ENCODE assay signal across 15 cellular contexts in the genomic region with DNA sequence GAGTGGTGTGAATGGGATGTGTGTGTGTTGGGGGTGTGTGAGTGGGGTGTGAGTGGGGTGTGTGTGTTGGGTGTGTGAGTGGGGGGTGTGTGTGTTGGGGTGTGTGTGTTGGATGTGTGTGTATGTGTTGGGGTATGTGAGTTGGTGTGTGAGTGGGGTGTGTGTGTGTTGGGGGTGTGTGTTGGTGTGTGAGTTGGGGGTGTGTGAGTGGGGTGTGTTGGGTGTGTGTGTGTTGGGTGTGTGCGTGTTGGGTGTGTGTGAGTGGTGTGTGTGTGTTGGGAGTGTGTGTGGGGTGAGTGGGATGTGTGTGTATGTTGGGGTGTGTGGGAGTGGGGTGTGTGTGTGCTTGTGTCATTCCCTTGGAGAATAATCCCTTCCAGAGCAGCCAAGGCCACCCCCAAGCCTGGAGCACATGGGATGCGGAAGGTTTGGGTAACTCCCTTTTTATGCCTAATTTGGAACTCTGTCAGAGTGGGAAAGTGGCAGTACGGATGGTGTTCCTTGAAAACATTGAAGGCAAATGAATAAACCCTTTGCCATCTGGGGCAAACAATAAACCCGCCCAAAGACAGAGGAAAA. TPM values are rescaled to one million over a fixed set of nuclear protein-coding genes. Genes with fewer than 3 reads are reported as not detected.
DNase-seq lines count a peak whose midpoint lies in the region; ATAC-seq and TF ChIP-seq lines count a peak whose summit lies in the region.
"Had no signal": no experiment of that assay in that cellular context is flagged by ENCODE, and none has a peak within 500 bp of the region (broad histone marks: within the 10 kb centered on the region; RNA-seq: fewer than 3 reads in every experiment).

No MANE protein-coding gene starts in this region.

- peaks cover 7 to 59% (median 21%) of the 10 kb centered on the region in 3 experiments for H3K36me3 ChIP-seq in naive thymus-derived CD4-positive, alpha-beta T cell (ENCODE audit: control insufficient read depth in 2 of 3, insufficient read depth in 3 of 3, low read length in 3 of 3)
- peaks cover 0 to 95% (median 62%) of the 10 kb centered on the region in 6 donors for H3K36me3 ChIP-seq in spleen
- H3K36me3 ChIP-seq: cardiac muscle cell had no signal

- H3K27me3 ChIP-seq in CD4-positive, alpha-beta T cell (ENCODE audit: control insufficient read depth, insufficient read depth, low read length), result no peaks in the 10 kb centered on the region
- H3K27me3 ChIP-seq in naive thymus-derived CD4-positive, alpha-beta T cell (ENCODE audit: control insufficient read depth in 2 of 2, insufficient read depth in 2 of 2, low read length in 2 of 2), result no peaks in the 10 kb centered on the region
- no peaks in the 10 kb centered on the region for H3K27me3 ChIP-seq in spleen (replicated peaks in 1 of 7)
- H3K27me3 ChIP-seq: cardiac muscle cell, dorsolateral prefrontal cortex, esophagus muscularis mucosa, left lung had no signal

- no peaks in the 10 kb centered on the region for H3K9me3 Mint-ChIP-seq in CD4-positive, alpha-beta T cell
- H3K9me3 Mint-ChIP-seq in activated T-helper 2 cell treated with anti-CD3 and anti-CD28 coated beads, Interferon-gamma antibody, Interleukin-2, Interleukin-4, amounts not matched to agents 10 μg/mL and 5 μg/mL and 100 μg/mL, durations not matched to agents 14 hours and 24 hours and 36 hours, result no peaks in the 10 kb centered on the region
- H3K9me3 Mint-ChIP-seq in naive thymus-derived CD4-positive, alpha-beta T cell, result no peaks in the 10 kb centered on the region

- peaks cover 23% of the 10 kb centered on the region for H3K4me1 Mint-ChIP-seq in CD4-positive, alpha-beta T cell (ENCODE audit: low read depth)
- H3K4me1 Mint-ChIP-seq in activated T-helper 2 cell treated with anti-CD3 and anti-CD28 coated beads, Interferon-gamma antibody, Interleukin-2, Interleukin-4, amounts not matched to agents 10 μg/mL and 5 μg/mL and 100 μg/mL, durations not matched to agents 14 hours and 24 hours and 36 hours (ENCODE audit: low read depth), result peaks cover 28% of the 10 kb centered on the region
- H3K4me1 Mint-ChIP-seq in naive thymus-derived CD4-positive, alpha-beta T cell, result peaks cover 22 to 48% (median 38%) of the 10 kb centered on the region in 7 donors

- no peak for TF ChIP-seq CTCF in CD4-positive, alpha-beta T cell (IDR thresholded peaks at IDR 0.05)
- no peak for TF ChIP-seq CTCF in spleen (IDR thresholded peaks at IDR 0.05 in 8 of 11, conservative IDR thresholded peaks at IDR 0.05 in 3 of 11)

- H3K36me3 Mint-ChIP-seq in CD4-positive, alpha-beta T cell (ENCODE audit: low read depth), result peaks cover 53% of the 10 kb centered on the region
- H3K36me3 Mint-ChIP-seq in activated T-helper 2 cell treated with anti-CD3 and anti-CD28 coated beads, Interferon-gamma antibody, Interleukin-2, Interleukin-4, amounts not matched to agents 10 μg/mL and 5 μg/mL and 100 μg/mL, durations not matched to agents 14 hours and 24 hours and 36 hours (ENCODE audit: low read depth), result peaks cover 62% of the 10 kb centered on the region
- peaks cover 0 to 32% (median 10%) of the 10 kb centered on the region in 5 donors for H3K36me3 Mint-ChIP-seq in naive thymus-derived CD4-positive, alpha-beta T cell

- ATAC-seq in CD4-positive, alpha-beta T cell (ENCODE audit: poor library complexity), result no peak
- ATAC-seq in naive thymus-derived CD4-positive, alpha-beta T cell, result no peak
- ATAC-seq: left lung had no signal

- 74 to 89% (median 85%) methylated on average over 4 of the region's 4 CpGs for WGBS in spleen, 5 donors

- H3K9me3 ChIP-seq in CD4-positive, alpha-beta T cell (ENCODE audit: control insufficient read depth, low read length), result no peaks in the 10 kb centered on the region
- H3K9me3 ChIP-seq in naive thymus-derived CD4-positive, alpha-beta T cell (ENCODE audit: control insufficient read depth in 2 of 3, low read length in 3 of 3), result no peaks in the 10 kb centered on the region
- no peaks in the 10 kb centered on the region for H3K9me3 ChIP-seq in spleen
- H3K9me3 ChIP-seq: esophagus muscularis mucosa, left lung had no signal

- in situ Hi-C loops in KBM-7 (cut with MboI; ENCODE audit: low pct_unique_long_range_greater_than_20kb, low sequenced_read_pairs), result no loop called here

- CTCF ChIA-PET in CD4-positive, alpha-beta T cell (lab: Charles Lee), result interaction anchor here (1.0 kb wide), 1 partner anchor 10 kb away, joined by 3 read pairs; no protein-coding TSS in a partner anchor
- CTCF ChIA-PET in naive thymus-derived CD4-positive, alpha-beta T cell (lab: Charles Lee), result no interaction called here

- no peak overlapping the region for H3K4me3 ChIP-seq in naive thymus-derived CD4-positive, alpha-beta T cell (ENCODE audit: low read length)
- no peak overlapping the region for H3K4me3 ChIP-seq in spleen
- H3K4me3 ChIP-seq: cardiac muscle cell, dorsolateral prefrontal cortex, esophagus muscularis mucosa, left lung had no signal

- no peak for DNase-seq in CD4-positive, alpha-beta T cell
- DNase-seq in D341Med (ENCODE audit: low spot score), result peak; percentile 48
- DNase-seq in activated T-helper 2 cell treated with anti-CD3 and anti-CD28 coated beads, Interferon-gamma antibody, Interleukin-2, Interleukin-4, amounts not matched to agents 10 μg/mL and 5 μg/mL and 100 μg/mL, durations not matched to agents 14 hours and 24 hours and 36 hours (ENCODE audit: low spot score), result no peak
- no peak for DNase-seq in naive thymus-derived CD4-positive, alpha-beta T cell
- no peak for DNase-seq in HT-29 (ENCODE audit: low spot score)
- no peak for DNase-seq in KBM-7
- no peak for DNase-seq in spleen
- DNase-seq: DMS 273 treated with DMSO at 0.1 percent for 48 hours, dorsolateral prefrontal cortex, left lung, NCI-H524 treated with DMSO at 0.1 percent for 48 hours, SHP77 treated with DMSO at 0.1 percent for 48 hours, T-helper 9 cell had no signal

- no peak overlapping the region for H3K27ac ChIP-seq in CD4-positive, alpha-beta T cell (ENCODE audit: low read depth, low read length)
- no peak overlapping the region for H3K27ac ChIP-seq in naive thymus-derived CD4-positive, alpha-beta T cell (ENCODE audit: low read depth, low read length)
- peak overlapping the region in 3 of 8 donors; percentile 23 to 60 (median 35) for H3K27ac ChIP-seq in spleen
- H3K27ac ChIP-seq: cardiac muscle cell, dorsolateral prefrontal cortex, esophagus muscularis mucosa, left lung had no signal

- no peaks in the 10 kb centered on the region for H3K27me3 Mint-ChIP-seq in CD4-positive, alpha-beta T cell
- H3K27me3 Mint-ChIP-seq in activated T-helper 2 cell treated with anti-CD3 and anti-CD28 coated beads, Interferon-gamma antibody, Interleukin-2, Interleukin-4, amounts not matched to agents 10 μg/mL and 5 μg/mL and 100 μg/mL, durations not matched to agents 14 hours and 24 hours and 36 hours (ENCODE audit: low read depth), result no peaks in the 10 kb centered on the region
- no peaks in the 10 kb centered on the region for H3K27me3 Mint-ChIP-seq in naive thymus-derived CD4-positive, alpha-beta T cell

- H3K4me3 Mint-ChIP-seq in CD4-positive, alpha-beta T cell, result no peak overlapping the region
- H3K4me3 Mint-ChIP-seq in activated T-helper 2 cell treated with anti-CD3 and anti-CD28 coated beads, Interferon-gamma antibody, Interleukin-2, Interleukin-4, amounts not matched to agents 10 μg/mL and 5 μg/mL and 100 μg/mL, durations not matched to agents 14 hours and 24 hours and 36 hours (ENCODE audit: low read depth), result no peak overlapping the region
- peak overlapping the region in 2 of 10 donors; percentile 26 to 41 for H3K4me3 Mint-ChIP-seq in naive thymus-derived CD4-positive, alpha-beta T cell

- no peak for TF ChIP-seq POLR2A in spleen (IDR thresholded peaks at IDR 0.05)

- peaks cover 22 to 36% of the 10 kb centered on the region in 2 donors for H3K4me1 ChIP-seq in naive thymus-derived CD4-positive, alpha-beta T cell (ENCODE audit: control insufficient read depth in 2 of 2, insufficient read depth in 2 of 2, low read length in 2 of 2)
- peaks cover 19 to 94% (median 66%) of the 10 kb centered on the region in 6 donors for H3K4me1 ChIP-seq in spleen

- peak overlapping the region; percentile 57 for H3K27ac Mint-ChIP-seq in CD4-positive, alpha-beta T cell
- H3K27ac Mint-ChIP-seq in activated T-helper 2 cell treated with anti-CD3 and anti-CD28 coated beads, Interferon-gamma antibody, Interleukin-2, Interleukin-4, amounts not matched to agents 10 μg/mL and 5 μg/mL and 100 μg/mL, durations not matched to agents 14 hours and 24 hours and 36 hours, result peak overlapping the region; percentile 11
- H3K27ac Mint-ChIP-seq in naive thymus-derived CD4-positive, alpha-beta T cell, result peak overlapping the region in 5 of 9 donors; percentile 2 to 66 (median 38)

- intact Hi-C loops in CD4-positive, alpha-beta T cell (cut with DNase I, micrococcal nuclease), result no loop called here
- intact Hi-C loops in activated T-helper 2 cell treated with anti-CD3 and anti-CD28 coated beads, Interferon-gamma antibody, Interleukin-2, Interleukin-4, amounts not matched to agents 10 μg/mL and 5 μg/mL and 100 μg/mL, durations not matched to agents 14 hours and 24 hours and 36 hours (cut with micrococcal nuclease), result no loop called here
- intact Hi-C loops in naive thymus-derived CD4-positive, alpha-beta T cell (cut with micrococcal nuclease), result no loop called here
- intact Hi-C loops in spleen (cut with DNase I; ENCODE audit: low total_unique reads), result no loop called here

- POLR2A ChIA-PET in CD4-positive, alpha-beta T cell (lab: Charles Lee), result interaction anchor here (1.2 to 1.7 kb wide), 2 partner anchors 13 to 16 kb away, joined by 3 read pairs; no protein-coding TSS in a partner anchor
- POLR2A ChIA-PET in naive thymus-derived CD4-positive, alpha-beta T cell (lab: Charles Lee), result no interaction called here

RNA-seq across cellular contexts. Expression of gene RNF213, which starts 14.3 kb away (rescaled TPM):
- 100 to 1,000 TPM; 290 to 312 TPM for total RNA-seq in CD4-positive, alpha-beta T cell
- total RNA-seq in activated T-helper 2 cell treated with anti-CD3 and anti-CD28 coated beads, Interferon-gamma antibody, Interleukin-2, Interleukin-4, amounts not matched to agents 10 μg/mL and 5 μg/mL and 100 μg/mL, durations not matched to agents 14 hours and 24 hours and 36 hours, result 297 and 309 TPM in 2 replicates
- 100 to 1,000 TPM; 317 to 775 (median 426) TPM for total RNA-seq in naive thymus-derived CD4-positive, alpha-beta T cell
- 10 to 100 TPM; 33.3 to 49.6 TPM for polyA plus RNA-seq in naive thymus-derived CD4-positive, alpha-beta T cell
- 49.5 and 70.5 TPM in 2 replicates for total RNA-seq in HT-29 (2014; rRNA removed; shearing (Covaris generic))
- total RNA-seq in spleen, result 100 to 1,000 TPM; 303 to 481 (median 353) TPM
- polyA plus RNA-seq in spleen, result 10 to 100 TPM; 36.7 to 78.7 (median 57.0) TPM

RNA-seq across cellular contexts. Expression of gene SLC26A11, which starts 54.7 kb away (rescaled TPM):
- 10 to 100 TPM; 46.5 to 50.9 TPM for total RNA-seq in CD4-positive, alpha-beta T cell
- total RNA-seq in activated T-helper 2 cell treated with anti-CD3 and anti-CD28 coated beads, Interferon-gamma antibody, Interleukin-2, Interleukin-4, amounts not matched to agents 10 μg/mL and 5 μg/mL and 100 μg/mL, durations not matched to agents 14 hours and 24 hours and 36 hours, result 9.7 TPM in 2 replicates
- 10 to 100 TPM in 4 of 5 experiments, 1 to 10 TPM in 1; 7.9 to 87.5 (median 67.5) TPM for total RNA-seq in naive thymus-derived CD4-positive, alpha-beta T cell
- 1 to 10 TPM; 3.7 to 7.3 TPM for polyA plus RNA-seq in naive thymus-derived CD4-positive, alpha-beta T cell
- 0.94 and 2.8 TPM in 2 replicates for total RNA-seq in HT-29 (2014; rRNA removed; shearing (Covaris generic))
- 10 to 100 TPM; 22.8 to 39.7 (median 33.9) TPM for total RNA-seq in spleen
- polyA plus RNA-seq in spleen, result 10 to 100 TPM in 1 of 3 donors, 1 to 10 TPM in 2; 6.8 to 22.4 (median 8.2) TPM

RNA-seq across cellular contexts. Expression of gene SGSH, which starts 54.8 kb away (rescaled TPM):
- total RNA-seq in CD4-positive, alpha-beta T cell, result 100 to 1,000 TPM in 1 of 2 experiments, 10 to 100 TPM in 1; 97.9 to 102 TPM
- total RNA-seq in activated T-helper 2 cell treated with anti-CD3 and anti-CD28 coated beads, Interferon-gamma antibody, Interleukin-2, Interleukin-4, amounts not matched to agents 10 μg/mL and 5 μg/mL and 100 μg/mL, durations not matched to agents 14 hours and 24 hours and 36 hours, result 25.5 and 29.0 TPM in 2 replicates
- total RNA-seq in naive thymus-derived CD4-positive, alpha-beta T cell, result 100 to 1,000 TPM in 4 of 5 experiments, 10 to 100 TPM in 1; 32.8 to 181 (median 147) TPM
- polyA plus RNA-seq in naive thymus-derived CD4-positive, alpha-beta T cell, result 10 to 100 TPM; 31.1 to 55.2 TPM
- 4.1 and 5.9 TPM in 2 replicates for total RNA-seq in HT-29 (2014; rRNA removed; shearing (Covaris generic))
- 100 to 1,000 TPM in 3 of 7 donors, 10 to 100 TPM in 4; 85.9 to 137 (median 95.1) TPM for total RNA-seq in spleen
- polyA plus RNA-seq in spleen, result 10 to 100 TPM; 23.6 to 63.4 (median 51.9) TPM
